In the genomic region with DNA sequence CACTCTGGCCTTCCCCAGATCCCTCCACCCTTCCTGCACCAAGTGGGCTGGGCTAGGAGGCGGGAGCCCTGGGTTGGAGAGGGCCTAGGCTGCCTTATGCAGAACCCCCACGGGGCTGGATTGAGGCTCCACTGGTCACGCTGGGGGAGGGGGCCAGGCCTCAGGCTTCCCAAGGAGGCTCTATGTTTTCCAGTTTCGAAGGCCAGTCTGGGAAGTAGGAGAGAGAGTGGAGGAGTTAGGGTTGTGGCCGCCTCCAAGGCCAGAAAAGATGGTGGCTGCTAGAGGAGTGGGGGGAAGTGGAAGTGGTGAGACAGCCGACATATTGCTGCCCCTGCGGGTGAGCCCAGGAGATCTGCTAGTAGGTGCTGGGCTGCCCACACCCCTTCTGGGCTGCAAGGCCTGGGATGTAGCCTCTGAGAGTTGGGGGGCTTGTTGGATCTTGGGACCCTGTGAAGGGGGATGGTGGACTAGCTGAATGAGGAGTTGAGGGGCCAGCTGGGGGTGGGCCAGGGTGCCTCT, we compare ENCODE assay signal across 8 cellular contexts. TPM values are rescaled to one million over a fixed set of nuclear protein-coding genes. Genes with fewer than 3 reads are reported as not detected.
A peak's percentile ranks its signal among the peaks of the same experiment; 100 is the strongest.
DNase-seq lines count a peak whose midpoint lies in the region; ATAC-seq and TF ChIP-seq lines count a peak whose summit lies in the region.

No MANE protein-coding gene starts in this region.

- ATAC-seq in HG02759 (IDR thresholded peaks at IDR 0.05; ENCODE audit: unreplicated experiment) (no peak), HG02623 (IDR thresholded peaks at IDR 0.05; ENCODE audit: unreplicated experiment) (no peak)

- no peaks in the 10 kb centered on the region for H3K27me3 Mint-ChIP-seq in activated CD4-positive, alpha-beta memory T cell treated with anti-CD3 and anti-CD28 coated beads, Interleukin-2, amount 10 ng/mL, durations not matched to agents 7 days and 5 days
- peaks cover 3% of the 10 kb centered on the region for H3K27me3 Mint-ChIP-seq in neural crest cell (ENCODE audit: low read depth)

- H3K27me3 ChIP-seq in esophagus squamous epithelium: no peaks in the 10 kb centered on the region

- H3K36me3 Mint-ChIP-seq in activated CD4-positive, alpha-beta memory T cell treated with anti-CD3 and anti-CD28 coated beads, Interleukin-2, amount 10 ng/mL, durations not matched to agents 7 days and 5 days (ENCODE audit: low read depth): peaks cover 45% of the 10 kb centered on the region
- no peaks in the 10 kb centered on the region for H3K36me3 Mint-ChIP-seq in neural crest cell (ENCODE audit: low read depth)

- DNase-seq in AG10803 (ENCODE audit: low read depth) (peak; percentile 64), HK-2 (ENCODE audit: unreplicated experiment) (peak; percentile 57), esophagus squamous epithelium (lab: John Stamatoyannopoulos, UW) (no peak), neural crest cell (ENCODE audit: low read depth, low spot score) (no peak), HPDE6-E6E7 (ENCODE audit: extremely low spot score) (no peak)
- peak; percentile 58 for DNase-seq in activated CD4-positive, alpha-beta memory T cell treated with anti-CD3 and anti-CD28 coated beads, Interleukin-2, amount 10 ng/mL, durations not matched to agents 7 days and 5 days

- H3K4me3 Mint-ChIP-seq in activated CD4-positive, alpha-beta memory T cell treated with anti-CD3 and anti-CD28 coated beads, Interleukin-2, amount 10 ng/mL, durations not matched to agents 7 days and 5 days: peak overlapping the region; percentile 99
- peak overlapping the region; percentile 98 for H3K4me3 Mint-ChIP-seq in neural crest cell

- peak overlapping the region; percentile 98 for H3K27ac Mint-ChIP-seq in activated CD4-positive, alpha-beta memory T cell treated with anti-CD3 and anti-CD28 coated beads, Interleukin-2, amount 10 ng/mL, durations not matched to agents 7 days and 5 days
- peak overlapping the region; percentile 96 for H3K27ac Mint-ChIP-seq in neural crest cell (ENCODE audit: unreplicated experiment)

- no peaks in the 10 kb centered on the region for H3K9me3 ChIP-seq in esophagus squamous epithelium

- TF ChIP-seq CTCF in AG10803 (conservative IDR thresholded peaks at IDR 0.05; ENCODE audit: low read length) (no peak), esophagus squamous epithelium (IDR thresholded peaks at IDR 0.05) (no peak), neural crest cell (conservative IDR thresholded peaks at IDR 0.05) (no peak)

- POLR2A ChIA-PET in activated CD4-positive, alpha-beta memory T cell treated with anti-CD3 and anti-CD28 coated beads, Interleukin-2, amount 10 ng/mL, durations not matched to agents 7 days and 5 days (lab: Charles Lee): interaction anchor here (0.9 to 5.7 kb wide), 9 partner anchors 9 to 108 kb away, joined by 3 to 87 read pairs (median 9); a partner anchor contains a TSS

- peaks cover 47 to 74% (median 49%) of the 10 kb centered on the region in 3 donors for H3K4me1 ChIP-seq in esophagus squamous epithelium

- intact Hi-C loops in esophagus squamous epithelium (cut with DNase I): no loop called here

- peak overlapping the region; percentile 90 to 98 (median 96) for H3K27ac ChIP-seq in esophagus squamous epithelium

- no peaks in the 10 kb centered on the region for H3K36me3 ChIP-seq in esophagus squamous epithelium

- H3K4me3 ChIP-seq in AG10803 (ENCODE audit: low read length) (peak overlapping the region; percentile 95), esophagus squamous epithelium (peak overlapping the region; percentile 74 to 96 (median 88))

- no peaks in the 10 kb centered on the region for H3K9me3 Mint-ChIP-seq in activated CD4-positive, alpha-beta memory T cell treated with anti-CD3 and anti-CD28 coated beads, Interleukin-2, amount 10 ng/mL, durations not matched to agents 7 days and 5 days
- H3K9me3 Mint-ChIP-seq in neural crest cell: no peaks in the 10 kb centered on the region

- CTCF ChIA-PET in activated CD4-positive, alpha-beta memory T cell treated with anti-CD3 and anti-CD28 coated beads, Interleukin-2, amount 10 ng/mL, durations not matched to agents 7 days and 5 days (lab: Charles Lee): interaction anchor here (2.0 to 2.1 kb wide), 2 partner anchors 9 to 10 kb away, joined by 11 to 20 read pairs; no protein-coding TSS in a partner anchor

- WGBS in esophagus squamous epithelium, 2 donors: 0% methylated on average over 3 to 4 of the region's 7 CpGs

- H3K4me1 Mint-ChIP-seq in activated CD4-positive, alpha-beta memory T cell treated with anti-CD3 and anti-CD28 coated beads, Interleukin-2, amount 10 ng/mL, durations not matched to agents 7 days and 5 days: peaks cover 54% of the 10 kb centered on the region
- H3K4me1 Mint-ChIP-seq in neural crest cell: peaks cover 75% of the 10 kb centered on the region

- TF ChIP-seq POLR2A in esophagus squamous epithelium (IDR thresholded peaks at IDR 0.05): no peak

RNA-seq across cellular contexts. Expression of a gene that starts 1.2 kb away (rescaled TPM):
- total RNA-seq in activated CD4-positive, alpha-beta memory T cell treated with anti-CD3 and anti-CD28 coated beads, Interleukin-2, amount 10 ng/mL, durations not matched to agents 7 days and 5 days: 100 to 1,000 TPM; 493 to 519 TPM
- total RNA-seq in esophagus squamous epithelium: 100 to 1,000 TPM in 2 of 4 donors, 10 to 100 TPM in 2; 39.8 to 122 (median 76.5) TPM
- 176 and 190 TPM in 2 replicates for total RNA-seq in neural crest cell

RNA-seq across cellular contexts. Expression of a gene that starts 31.8 kb away (rescaled TPM):
- under 1 TPM; 0.38 to 0.55 TPM for total RNA-seq in activated CD4-positive, alpha-beta memory T cell treated with anti-CD3 and anti-CD28 coated beads, Interleukin-2, amount 10 ng/mL, durations not matched to agents 7 days and 5 days
- total RNA-seq in esophagus squamous epithelium (1 to 10 TPM in 3 of 4 donors, under 1 TPM in 1; 0.70 to 8.2 (median 2.4) TPM), neural crest cell (2.3 and 2.9 TPM in 2 replicates)

RNA-seq across cellular contexts. Expression of a gene that starts 32.1 kb away (rescaled TPM):
- not detected for total RNA-seq in activated CD4-positive, alpha-beta memory T cell treated with anti-CD3 and anti-CD28 coated beads, Interleukin-2, amount 10 ng/mL, durations not matched to agents 7 days and 5 days
- total RNA-seq in esophagus squamous epithelium (not detected), neural crest cell (1.8 and 2.7 TPM in 2 replicates)

RNA-seq across cellular contexts. Expression of a gene that starts 41.7 kb away (rescaled TPM):
- total RNA-seq in activated CD4-positive, alpha-beta memory T cell treated with anti-CD3 and anti-CD28 coated beads, Interleukin-2, amount 10 ng/mL, durations not matched to agents 7 days and 5 days: not detected
- total RNA-seq in esophagus squamous epithelium (not detected), neural crest cell (not detected in 2 replicates)

RNA-seq across cellular contexts. Expression of a gene that starts 45.8 kb away (rescaled TPM):
- not detected for total RNA-seq in activated CD4-positive, alpha-beta memory T cell treated with anti-CD3 and anti-CD28 coated beads, Interleukin-2, amount 10 ng/mL, durations not matched to agents 7 days and 5 days
- total RNA-seq in esophagus squamous epithelium (not detected), neural crest cell (not detected in 2 replicates)

Comparison
In these comparisons a context has a peak if more than half of its experiments do, and no peak if none do; other contexts are left out.
1. DNase-seq: peak in AG10803 (single experiment), HK-2 (single experiment) and activated CD4-positive, alpha-beta memory T cell treated with anti-CD3 and anti-CD28 coated beads, Interleukin-2, amount 10 ng/mL, durations not matched to agents 7 days and 5 days (single experiment); none in esophagus squamous epithelium (single experiment), neural crest cell (single experiment) and HPDE6-E6E7 (single experiment).